8 cellular contexts compared by ENCODE assay signal in genomic region chr17:48026503-48027321, GRCh38. TPM values are rescaled to one million over a fixed set of nuclear protein-coding genes. Genes with fewer than 3 reads are reported as not detected.
DNase-seq lines count a peak whose midpoint lies in the region; ATAC-seq and TF ChIP-seq lines count a peak whose summit lies in the region.

No MANE protein-coding gene starts in this region.

- TF ChIP-seq POLR2A in heart left ventricle (IDR thresholded peaks at IDR 0.05): no peak

- H3K9me3 Mint-ChIP-seq in activated naive CD8-positive, alpha-beta T cell treated with anti-CD3 and anti-CD28 coated beads, Interleukin-2, amount 50 U/mL, for 24 hours: no peaks in the 10 kb centered on the region
- H3K9me3 Mint-ChIP-seq in progenitor cell of endocrine pancreas (ENCODE audit: low read depth): no peaks in the 10 kb centered on the region

- H3K36me3 ChIP-seq in heart left ventricle: peaks cover 0 to 3% (median 0%) of the 10 kb centered on the region in 9 donors

- 20 to 27% (median 23%) methylated on average over 10 to 18 of the region's 18 CpGs for WGBS in heart left ventricle, 4 donors

- intact Hi-C loops in heart left ventricle (cut with DNase I): loop anchor here (1.0 to 10.0 kb wide), 7 partner anchors 22 to 591 kb away; partner anchors contain the start of genes HOXB8 (in 5 of the 10), HOXB7 (in 3 of the 10), NFE2L1 (in 2 of the 10) and CBX1 (in 1 of the 10)

- peaks cover 31% of the 10 kb centered on the region for H3K27me3 Mint-ChIP-seq in activated naive CD8-positive, alpha-beta T cell treated with anti-CD3 and anti-CD28 coated beads, Interleukin-2, amount 50 U/mL, for 24 hours
- peaks cover 58% of the 10 kb centered on the region for H3K27me3 Mint-ChIP-seq in progenitor cell of endocrine pancreas

- peak overlapping the region in 4 of 12 donors; percentile 3 to 81 (median 26) for H3K27ac ChIP-seq in heart left ventricle

- no peak overlapping the region for H3K4me3 Mint-ChIP-seq in activated naive CD8-positive, alpha-beta T cell treated with anti-CD3 and anti-CD28 coated beads, Interleukin-2, amount 50 U/mL, for 24 hours
- H3K4me3 Mint-ChIP-seq in progenitor cell of endocrine pancreas (ENCODE audit: low read depth): no peak overlapping the region

- H3K27ac Mint-ChIP-seq in activated naive CD8-positive, alpha-beta T cell treated with anti-CD3 and anti-CD28 coated beads, Interleukin-2, amount 50 U/mL, for 24 hours: no peak overlapping the region
- no peak overlapping the region for H3K27ac Mint-ChIP-seq in progenitor cell of endocrine pancreas

- ATAC-seq in GM18870 (IDR thresholded peaks at IDR 0.05; ENCODE audit: unreplicated experiment) (peak; percentile 36), heart left ventricle (peak; percentile 34 to 67 (median 48)), GM19452 (IDR thresholded peaks at IDR 0.05; ENCODE audit: unreplicated experiment) (no peak)
- peak; percentile 39 for ATAC-seq in activated naive CD8-positive, alpha-beta T cell treated with anti-CD3 and anti-CD28 coated beads, Interleukin-2, amount 50 U/mL, for 24 hours

- H3K4me1 ChIP-seq in heart left ventricle: peaks cover 6 to 50% (median 42%) of the 10 kb centered on the region in 12 donors

- TF ChIP-seq CTCF in heart left ventricle (IDR thresholded peaks at IDR 0.05) (peak; percentile 75 to 95 (median 87)), progenitor cell of endocrine pancreas (IDR thresholded peaks at IDR 0.05; ENCODE audit: unreplicated experiment) (peak; percentile 91)

- no peaks in the 10 kb centered on the region for H3K36me3 Mint-ChIP-seq in activated naive CD8-positive, alpha-beta T cell treated with anti-CD3 and anti-CD28 coated beads, Interleukin-2, amount 50 U/mL, for 24 hours (ENCODE audit: low read depth)
- no peaks in the 10 kb centered on the region for H3K36me3 Mint-ChIP-seq in progenitor cell of endocrine pancreas (ENCODE audit: insufficient read depth)

- peaks cover 35% of the 10 kb centered on the region for H3K4me1 Mint-ChIP-seq in activated naive CD8-positive, alpha-beta T cell treated with anti-CD3 and anti-CD28 coated beads, Interleukin-2, amount 50 U/mL, for 24 hours
- H3K4me1 Mint-ChIP-seq in progenitor cell of endocrine pancreas (ENCODE audit: low read depth): peaks cover 14% of the 10 kb centered on the region

- no peaks in the 10 kb centered on the region for H3K9me3 ChIP-seq in heart left ventricle

- in situ Hi-C loops in ACHN (cut with HindIII; ENCODE audit: low pct_ligation_motif_present, low pct_unique_long_range_greater_than_20kb, low sequenced_read_pairs): no loop called here

- H3K27me3 ChIP-seq in heart left ventricle: peaks cover 0 to 20% (median 0%) of the 10 kb centered on the region in 9 donors

- peak; percentile 80 for DNase-seq in ACHN
- DNase-seq in NCI-H1417 treated with DMSO at 0.1 percent for 48 hours (lab: John Stamatoyannopoulos, UW): peak; percentile 28
- peak; percentile 96 for DNase-seq in SW480 (ENCODE audit: low spot score)
- DNase-seq in activated naive CD8-positive, alpha-beta T cell treated with anti-CD3 and anti-CD28 coated beads, Interleukin-2, amount 50 U/mL, for 24 hours: peak; percentile 85
- DNase-seq in heart left ventricle: peak; percentile 86 to 90 (median 89)
- peak; percentile 83 for DNase-seq in progenitor cell of endocrine pancreas (ENCODE audit: low spot score, unreplicated experiment)

- H3K4me3 ChIP-seq in heart left ventricle: no peak overlapping the region

RNA-seq across cellular contexts. Expression of gene COPZ2, which starts 10.9 kb away (rescaled TPM):
- total RNA-seq in heart left ventricle (10 to 100 TPM; 35.4 to 64.3 (median 54.8) TPM), progenitor cell of endocrine pancreas (0.64 TPM in 1 of 2 replicates, not detected in the other)
- polyA plus RNA-seq in heart left ventricle: 10 to 100 TPM; 13.2 to 48.2 TPM

RNA-seq across cellular contexts. Expression of gene NFE2L1, which starts 21.4 kb away (rescaled TPM):
- total RNA-seq in heart left ventricle (1,000 to 10,000 TPM in 1 of 9 donors, 100 to 1,000 TPM in 8; 375 to 1,055 (median 606) TPM), progenitor cell of endocrine pancreas (123 and 124 TPM in 2 replicates)
- 100 to 1,000 TPM; 254 to 385 TPM for polyA plus RNA-seq in heart left ventricle

RNA-seq across cellular contexts. Expression of gene CDK5RAP3, which starts 55.8 kb away (rescaled TPM):
- total RNA-seq in heart left ventricle (10 to 100 TPM; 41.2 to 80.9 (median 53.6) TPM), progenitor cell of endocrine pancreas (336 and 344 TPM in 2 replicates)
- 10 to 100 TPM; 53.8 to 56.6 TPM for polyA plus RNA-seq in heart left ventricle

Comparison
In these comparisons a context has a peak if more than half of its experiments do, and no peak if none do; other contexts are left out.
1. DNase-seq: peak in every context shown above with its lines; median percentile 96 in SW480; 89 in heart left ventricle; 85 in activated naive CD8-positive, alpha-beta T cell treated with anti-CD3 and anti-CD28 coated beads, Interleukin-2, amount 50 U/mL, for 24 hours; 83 in progenitor cell of endocrine pancreas; 80 in ACHN; 28 in NCI-H1417 treated with DMSO at 0.1 percent for 48 hours.
2. RNA of gene COPZ2, which starts 10.9 kb away (total RNA-seq): 35.4 to 64.3 TPM in heart left ventricle; 0.64 TPM in progenitor cell of endocrine pancreas; every median in the first group is over 10 times any median in the second.